16 cellular contexts compared by ENCODE assay signal in the genomic region with DNA sequence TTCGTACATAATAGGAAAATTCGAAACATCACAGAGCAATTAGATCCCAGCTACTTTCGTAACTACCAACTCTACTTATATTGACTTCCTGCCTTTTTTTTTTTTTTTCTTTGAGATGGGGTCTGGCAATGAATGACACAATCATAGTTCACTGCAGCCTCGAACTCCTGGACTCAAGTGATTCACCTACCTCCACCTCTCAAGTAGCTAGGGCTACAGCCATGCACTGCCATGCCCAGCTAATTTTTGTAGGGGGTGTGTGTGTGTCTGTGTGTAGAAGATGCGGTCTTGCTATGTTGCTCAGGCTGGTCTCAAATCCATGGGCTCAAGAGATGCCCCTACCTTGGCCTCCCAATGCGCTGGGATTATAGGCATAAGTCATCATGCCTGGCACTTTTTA. TPM values are rescaled to one million over a fixed set of nuclear protein-coding genes. Genes with fewer than 3 reads are reported as not detected.
DNase-seq lines count a peak whose midpoint lies in the region; ATAC-seq and TF ChIP-seq lines count a peak whose summit lies in the region.
"Had no signal": no experiment of that assay in that cellular context is flagged by ENCODE, and none has a peak within 500 bp of the region (broad histone marks: within the 10 kb centered on the region; RNA-seq: fewer than 3 reads in every experiment).

No MANE protein-coding gene starts in this region.

- no peaks in the 10 kb centered on the region for H3K9me3 Mint-ChIP-seq in activated naive CD4-positive, alpha-beta T cell treated with anti-CD3 and anti-CD28 coated beads, Interleukin-2, amount 10 ng/mL, durations not matched to agents 7 days and 5 days

- H3K36me3 ChIP-seq in Panc1 (ENCODE audit: control insufficient read depth, insufficient read depth, low read length) = peaks cover 15% of the 10 kb centered on the region; the same call in 1 of the 2 replicates

- no peak for TF ChIP-seq CTCF in Panc1 (IDR thresholded peaks at IDR 0.05)

- H3K27me3 Mint-ChIP-seq in activated naive CD4-positive, alpha-beta T cell treated with anti-CD3 and anti-CD28 coated beads, Interleukin-2, amount 10 ng/mL, durations not matched to agents 7 days and 5 days = no peaks in the 10 kb centered on the region

- no peak for DNase-seq in activated naive CD4-positive, alpha-beta T cell treated with anti-CD3 and anti-CD28 coated beads, Interleukin-2, amount 10 ng/mL, durations not matched to agents 7 days and 5 days
- DNase-seq in activated naive CD4-positive, alpha-beta T cell treated with Interleukin-2 at 50 U/mL for 16 hours = no peak
- DNase-seq in Panc1 (ENCODE audit: low read depth, low spot score) (no peak), cerebellar cortex (ENCODE audit: low spot score) (peak; percentile 32), caudate nucleus (lab: John Stamatoyannopoulos, UW) (no peak)
- DNase-seq in stimulated activated naive CD8-positive, alpha-beta T cell treated with anti-CD3 and anti-CD28 coated beads, Interleukin-15, Interleukin-2, amounts not matched to agents 100 U/mL and 50 U/mL, for 24 hours = no peak
- DNase-seq: activated CD8-positive, alpha-beta memory T cell treated with anti-CD3 and anti-CD28 coated beads, Interleukin-2, amount 50 U/mL, for 48 hours; brain microvascular endothelial cell; NCI-H187; stimulated activated CD8-positive, alpha-beta memory T cell treated with anti-CD3 and anti-CD28 coated beads, Interleukin-4, amount 100 ng/mL, for 48 hours had no signal

- CTCF ChIA-PET in activated naive CD4-positive, alpha-beta T cell treated with anti-CD3 and anti-CD28 coated beads, Interleukin-2, amount 10 ng/mL, durations not matched to agents 7 days and 5 days (lab: Charles Lee) = interaction anchor here (0.8 to 0.9 kb wide), 2 partner anchors 29 to 67 kb away, joined by 3 read pairs; no protein-coding TSS in a partner anchor
- CTCF ChIA-PET in Panc1 (lab: Charles Lee) = no interaction called here

- 0 out of 2 replicates have a peak, but pooled peaks have one; percentile 25 for ATAC-seq in Panc1
- ATAC-seq in stimulated activated naive CD8-positive, alpha-beta T cell treated with anti-CD3 and anti-CD28 coated beads, Interleukin-15, Interleukin-2, amounts not matched to agents 100 U/mL and 50 U/mL, for 24 hours = peak; percentile 48
- ATAC-seq in HG02623 (IDR thresholded peaks at IDR 0.05; ENCODE audit: unreplicated experiment) = no peak
- ATAC-seq in GM18873 (IDR thresholded peaks at IDR 0.05; ENCODE audit: low FRiP score, unreplicated experiment) = no peak

- no peaks in the 10 kb centered on the region for H3K27me3 ChIP-seq in Panc1 (ENCODE audit: control insufficient read depth, insufficient read depth, low read length)
- H3K27me3 ChIP-seq: brain microvascular endothelial cell had no signal

- BruUV-seq in Panc1 (replicated peaks; lab: Mats Ljungman, UMichigan) = no TSS peak

- H3K36me3 Mint-ChIP-seq in activated naive CD4-positive, alpha-beta T cell treated with anti-CD3 and anti-CD28 coated beads, Interleukin-2, amount 10 ng/mL, durations not matched to agents 7 days and 5 days = peaks cover 21% of the 10 kb centered on the region

- H3K9me3 ChIP-seq in Panc1 (ENCODE audit: control insufficient read depth, insufficient read depth, low read depth, low read length) = no peaks in the 10 kb centered on the region

- H3K27ac ChIP-seq in Panc1 (ENCODE audit: low read length) (no peak overlapping the region), caudate nucleus (ENCODE audit: low read depth, low read length) (no peak overlapping the region)
- H3K27ac ChIP-seq: brain microvascular endothelial cell, VCaP had no signal

- no peak overlapping the region for H3K4me3 ChIP-seq in Panc1 (ENCODE audit: low read depth in 2 of 2, low read length in 2 of 2)

- POLR2A ChIA-PET in Panc1 (lab: Charles Lee) = interaction anchor here (0.6 to 0.7 kb wide), 2 partner anchors 39 to 631 kb away, joined by 6 to 11 read pairs; no protein-coding TSS in a partner anchor

- in situ Hi-C loops in Panc1 (cut with HindIII; ENCODE audit: low pct_unique_long_range_greater_than_20kb, low sequenced_read_pairs) = no loop called here

- peak overlapping the region; percentile 37 for H3K27ac Mint-ChIP-seq in activated naive CD4-positive, alpha-beta T cell treated with anti-CD3 and anti-CD28 coated beads, Interleukin-2, amount 10 ng/mL, durations not matched to agents 7 days and 5 days

- H3K4me3 Mint-ChIP-seq in activated naive CD4-positive, alpha-beta T cell treated with anti-CD3 and anti-CD28 coated beads, Interleukin-2, amount 10 ng/mL, durations not matched to agents 7 days and 5 days = no peak overlapping the region

- intact Hi-C loops in Panc1 (cut with micrococcal nuclease; ENCODE audit: unreplicated experiment) = no loop called here

- H3K4me1 ChIP-seq in Panc1 (ENCODE audit: control insufficient read depth, insufficient read depth, low read length) = 0 out of 2 replicates have a peak, but pooled peaks cover under 1% of the 10 kb centered on the region

- peaks cover 8% of the 10 kb centered on the region for H3K4me1 Mint-ChIP-seq in activated naive CD4-positive, alpha-beta T cell treated with anti-CD3 and anti-CD28 coated beads, Interleukin-2, amount 10 ng/mL, durations not matched to agents 7 days and 5 days

RNA-seq across cellular contexts. Expression of a gene that starts 5.8 kb away (rescaled TPM):
- 79.4 TPM for total RNA-seq in Panc1 (2021; ENCODE audit: unreplicated experiment)
- 229 TPM for polyA plus RNA-seq in Panc1 (2012; ENCODE audit: insufficient read length)

RNA-seq across cellular contexts. Expression of a gene that starts 42.3 kb away (rescaled TPM):
- total RNA-seq in Panc1 (2021; ENCODE audit: unreplicated experiment) = 194 TPM
- polyA plus RNA-seq in Panc1 (2012; ENCODE audit: insufficient read length) = 122 TPM

RNA-seq across cellular contexts. Expression of a gene that starts 47.3 kb away (rescaled TPM):
- total RNA-seq in Panc1 (2021; ENCODE audit: unreplicated experiment) = not detected
- not detected for polyA plus RNA-seq in Panc1 (2012; ENCODE audit: insufficient read length)
- total RNA-seq: LHCN-M2, pulmonary artery endothelial cell had no signal
- polyA plus RNA-seq: keratinocyte had no signal

RNA-seq across cellular contexts. Expression of a gene that starts 53.9 kb away (rescaled TPM):
- total RNA-seq in Panc1 (2021; ENCODE audit: unreplicated experiment) = 0.49 TPM
- polyA plus RNA-seq in Panc1 (2012; ENCODE audit: insufficient read length) = 0.21 TPM
- total RNA-seq: LHCN-M2, pulmonary artery endothelial cell had no signal
- polyA plus RNA-seq: keratinocyte had no signal

RNA-seq across cellular contexts. Expression of a gene that starts 59.1 kb away (rescaled TPM):
- 2.3 TPM for total RNA-seq in Panc1 (2021; ENCODE audit: unreplicated experiment)
- polyA plus RNA-seq in Panc1 (2012; ENCODE audit: insufficient read length) = 3.8 TPM

Comparison
In these comparisons a context has a peak if more than half of its experiments do, and no peak if none do; other contexts are left out.
1. ATAC-seq: peak in Panc1 (single experiment) and stimulated activated naive CD8-positive, alpha-beta T cell treated with anti-CD3 and anti-CD28 coated beads, Interleukin-15, Interleukin-2, amounts not matched to agents 100 U/mL and 50 U/mL, for 24 hours (single experiment); none in HG02623 (single experiment) and GM18873 (single experiment).